Comparison of ENCODE assay signal across 17 cellular contexts in the genomic region with DNA sequence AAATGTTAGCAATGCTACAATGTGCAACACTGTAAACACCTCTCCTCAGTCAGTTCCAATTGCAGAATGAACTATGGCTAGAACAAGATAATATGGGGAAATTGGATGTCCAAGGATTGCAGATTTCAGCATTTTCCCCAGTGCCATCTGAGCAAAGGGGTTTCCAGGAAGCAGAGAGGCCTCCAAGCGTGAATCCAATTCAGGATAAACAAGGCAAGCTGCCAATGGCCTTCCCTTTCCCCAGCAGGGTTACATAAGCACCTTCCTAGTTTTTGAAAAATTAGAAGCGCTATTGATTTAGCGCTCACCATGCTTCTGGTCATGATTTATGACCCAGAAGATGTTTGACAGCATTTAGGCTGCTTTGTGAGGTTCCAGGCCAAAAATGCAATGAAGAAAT.
DNase-seq lines count a peak whose midpoint lies in the region; ATAC-seq and TF ChIP-seq lines count a peak whose summit lies in the region.
"Had no signal": no experiment of that assay in that cellular context is flagged by ENCODE, and none has a peak within 500 bp of the region (broad histone marks: within the 10 kb centered on the region; RNA-seq: fewer than 3 reads in every experiment).

No MANE protein-coding gene starts in this region.

- H3K27ac ChIP-seq in body of pancreas: no peak overlapping the region
- H3K27ac ChIP-seq: BLaER1 treated with 17β-estradiol and CSF1 and Interleukin-3, amounts not matched to agents 10 nM and 100 nM had no signal

- DNase-seq in H4 (ENCODE audit: low spot score) (peak; percentile 39), NCI-H1694 (lab: John Stamatoyannopoulos, UW) (peak; percentile 3), body of pancreas (peak; percentile 12 to 60 (median 45)), omental fat pad (ENCODE audit: low spot score) (no peak), glutamatergic neuron (no peak)
- DNase-seq in activated naive CD8-positive, alpha-beta T cell treated with anti-CD3 and anti-CD28 coated beads, Interleukin-2, amount 50 U/mL, for 24 hours: no peak
- DNase-seq: activated CD4-positive, alpha-beta T cell treated with anti-CD3 and anti-CD28 coated beads, Interleukin-2, amount 50 U/mL, for 4 hours; activated naive CD8-positive, alpha-beta T cell treated with anti-CD3 and anti-CD28 coated beads, Interleukin-2, amount 10 ng/mL, durations not matched to agents 7 days and 5 days; activated T-cell treated with anti-CD3 and anti-CD28 coated beads, Interleukin-2, amount 50 U/mL, for 4 hours; DND-41; foreskin melanocyte; NCI-H446 treated with DMSO at 0.1 percent for 48 hours; stimulated activated CD4-positive, alpha-beta T cell treated with anti-CD3 and anti-CD28 coated beads, Interleukin-15, amount 100 ng/mL, for 24 hours had no signal

- no peak overlapping the region for H3K4me3 Mint-ChIP-seq in glutamatergic neuron (ENCODE audit: unreplicated experiment)
- H3K4me3 Mint-ChIP-seq in activated naive CD8-positive, alpha-beta T cell treated with anti-CD3 and anti-CD28 coated beads, Interleukin-2, amount 50 U/mL, for 24 hours: no peak overlapping the region
- H3K4me3 Mint-ChIP-seq: activated naive CD8-positive, alpha-beta T cell treated with anti-CD3 and anti-CD28 coated beads, Interleukin-2, amount 10 ng/mL, durations not matched to agents 7 days and 5 days; activated T-cell treated with anti-CD3 and anti-CD28 coated beads, Interleukin-2, amount 50 U/mL, for 4 hours; memory B cell; natural killer cell treated with Interleukin-12 subunit alpha and Interleukin-12 subunit beta and Interleukin-15 and Interleukin-18, amount 100 ng/mL, for 72 hours had no signal

- no peak overlapping the region for H3K27ac Mint-ChIP-seq in glutamatergic neuron (ENCODE audit: unreplicated experiment)
- no peak overlapping the region for H3K27ac Mint-ChIP-seq in activated naive CD8-positive, alpha-beta T cell treated with anti-CD3 and anti-CD28 coated beads, Interleukin-2, amount 50 U/mL, for 24 hours
- H3K27ac Mint-ChIP-seq: activated naive CD8-positive, alpha-beta T cell treated with anti-CD3 and anti-CD28 coated beads, Interleukin-2, amount 10 ng/mL, durations not matched to agents 7 days and 5 days; memory B cell; natural killer cell treated with Interleukin-12 subunit alpha and Interleukin-12 subunit beta and Interleukin-15 and Interleukin-18, amount 100 ng/mL, for 72 hours had no signal

- no peaks in the 10 kb centered on the region for H3K4me1 Mint-ChIP-seq in glutamatergic neuron (ENCODE audit: low read depth, unreplicated experiment)
- H3K4me1 Mint-ChIP-seq in activated naive CD8-positive, alpha-beta T cell treated with anti-CD3 and anti-CD28 coated beads, Interleukin-2, amount 50 U/mL, for 24 hours: no peaks in the 10 kb centered on the region
- H3K4me1 Mint-ChIP-seq: activated naive CD8-positive, alpha-beta T cell treated with anti-CD3 and anti-CD28 coated beads, Interleukin-2, amount 10 ng/mL, durations not matched to agents 7 days and 5 days; memory B cell had no signal

- no peak for TF ChIP-seq POLR2A in body of pancreas (IDR thresholded peaks at IDR 0.05)

- H3K4me3 ChIP-seq in body of pancreas: no peak overlapping the region
- H3K4me3 ChIP-seq: BLaER1 treated with 17β-estradiol and CSF1 and Interleukin-3, amounts not matched to agents 10 nM and 100 nM had no signal

- ATAC-seq in body of pancreas (no peak), omental fat pad (ENCODE audit: low FRiP score) (peak; percentile 84), HG02840 (IDR thresholded peaks at IDR 0.05; ENCODE audit: low FRiP score, unreplicated experiment) (no peak)
- no peak for ATAC-seq in activated naive CD8-positive, alpha-beta T cell treated with anti-CD3 and anti-CD28 coated beads, Interleukin-2, amount 50 U/mL, for 24 hours
- ATAC-seq: activated T-cell treated with anti-CD3 and anti-CD28 coated beads, Interleukin-2, amount 50 U/mL, for 4 hours; natural killer cell treated with Interleukin-12 subunit alpha and Interleukin-12 subunit beta and Interleukin-15 and Interleukin-18, amount 100 ng/mL, for 72 hours had no signal

- no peaks in the 10 kb centered on the region for H3K9me3 Mint-ChIP-seq in glutamatergic neuron (ENCODE audit: unreplicated experiment)
- H3K9me3 Mint-ChIP-seq in activated naive CD8-positive, alpha-beta T cell treated with anti-CD3 and anti-CD28 coated beads, Interleukin-2, amount 50 U/mL, for 24 hours: peaks cover 6% of the 10 kb centered on the region
- H3K9me3 Mint-ChIP-seq: natural killer cell treated with Interleukin-12 subunit alpha and Interleukin-12 subunit beta and Interleukin-15 and Interleukin-18, amount 100 ng/mL, for 72 hours had no signal

- H3K27me3 Mint-ChIP-seq in glutamatergic neuron (ENCODE audit: unreplicated experiment): no peaks in the 10 kb centered on the region
- H3K27me3 Mint-ChIP-seq in activated naive CD8-positive, alpha-beta T cell treated with anti-CD3 and anti-CD28 coated beads, Interleukin-2, amount 50 U/mL, for 24 hours: no peaks in the 10 kb centered on the region

- intact Hi-C loops in body of pancreas (cut with DNase I): no loop called here

- H3K4me1 ChIP-seq in body of pancreas: peaks cover 9% of the 10 kb centered on the region

- no peaks in the 10 kb centered on the region for H3K27me3 ChIP-seq in body of pancreas
- H3K27me3 ChIP-seq: BLaER1 treated with 17β-estradiol and CSF1 and Interleukin-3, amounts not matched to agents 10 nM and 100 nM had no signal

- H3K9me3 ChIP-seq in body of pancreas: no peaks in the 10 kb centered on the region

- H3K36me3 ChIP-seq in body of pancreas (replicated peaks in 1 of 2; ENCODE audit: insufficient read depth in 1 of 2, low read depth in 2 of 2): no peaks in the 10 kb centered on the region

- 24 to 52% methylated on average over 3 of the region's 3 CpGs for WGBS in body of pancreas, 2 donors

- TF ChIP-seq CTCF in body of pancreas (IDR thresholded peaks at IDR 0.05) (no peak), omental fat pad (IDR thresholded peaks at IDR 0.05) (no peak), glutamatergic neuron (IDR thresholded peaks at IDR 0.05; ENCODE audit: partially characterized antibody, unreplicated experiment) (no peak)

- H3K36me3 Mint-ChIP-seq in glutamatergic neuron (ENCODE audit: unreplicated experiment): no peaks in the 10 kb centered on the region
- H3K36me3 Mint-ChIP-seq in activated naive CD8-positive, alpha-beta T cell treated with anti-CD3 and anti-CD28 coated beads, Interleukin-2, amount 50 U/mL, for 24 hours (ENCODE audit: low read depth): no peaks in the 10 kb centered on the region
- H3K36me3 Mint-ChIP-seq: memory B cell had no signal

Comparison
In these comparisons a context has a peak if more than half of its experiments do, and no peak if none do; other contexts are left out.
1. DNase-seq: peak in H4 (single experiment), NCI-H1694 (single experiment) and body of pancreas (4 of 4); none in omental fat pad (single experiment), glutamatergic neuron (single experiment) and activated naive CD8-positive, alpha-beta T cell treated with anti-CD3 and anti-CD28 coated beads, Interleukin-2, amount 50 U/mL, for 24 hours (single experiment).